18 cellular contexts compared by ENCODE assay signal in the genomic region with DNA sequence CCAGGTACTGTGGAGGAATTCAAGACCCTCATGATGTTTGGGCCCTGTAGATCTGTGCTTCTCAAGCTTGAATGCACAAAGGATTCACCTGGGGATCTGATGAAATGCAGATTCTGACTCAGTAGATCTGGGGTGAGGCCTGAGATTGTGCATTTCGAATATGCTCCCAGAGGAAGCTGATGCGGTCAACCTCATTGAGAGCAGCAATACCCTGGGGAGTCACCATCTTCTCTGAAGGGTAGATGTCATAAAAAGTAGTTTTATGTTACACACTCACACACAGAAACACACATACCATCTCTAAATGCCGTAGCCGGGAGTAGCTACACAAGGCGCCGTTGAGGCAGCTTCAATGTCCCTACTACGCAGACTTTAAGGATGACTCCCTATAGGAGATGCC. TPM values are rescaled to one million over a fixed set of nuclear protein-coding genes. Genes with fewer than 3 reads are reported as not detected.
DNase-seq lines count a peak whose midpoint lies in the region; ATAC-seq, FAIRE-seq and TF ChIP-seq lines count a peak whose summit lies in the region.
"Had no signal": no experiment of that assay in that cellular context is flagged by ENCODE, and none has a peak within 500 bp of the region (broad histone marks: within the 10 kb centered on the region; RNA-seq: fewer than 3 reads in every experiment).

No MANE protein-coding gene starts in this region.

- peak overlapping the region in 2 of 6 donors; percentile 85 to 88 for H3K27ac Mint-ChIP-seq in naive B cell
- H3K27ac Mint-ChIP-seq in immature natural killer cell: no peak overlapping the region
- H3K27ac Mint-ChIP-seq: activated CD4-positive, alpha-beta memory T cell treated with anti-CD3 and anti-CD28 coated beads for 36 hours; stimulated activated naive CD8-positive, alpha-beta T cell treated with anti-CD3 and anti-CD28 coated beads, Interleukin-15, Interleukin-2, amounts not matched to agents 100 ng/mL and 50 ng/mL, for 24 hours had no signal

- H3K4me1 Mint-ChIP-seq in naive B cell (peaks cover 54 to 65% (median 57%) of the 10 kb centered on the region in 3 donors), immature natural killer cell (no peaks in the 10 kb centered on the region)
- H3K4me1 Mint-ChIP-seq: central memory CD8-positive, alpha-beta T cell had no signal

- peak; percentile 65 for FAIRE-seq in GM12892 (lab: Jason Lieb, UNC)
- FAIRE-seq: small intestine had no signal

- peak; percentile 65 for ATAC-seq in GM21786 (IDR thresholded peaks at IDR 0.05; ENCODE audit: unreplicated experiment)
- ATAC-seq in HG03571 (IDR thresholded peaks at IDR 0.05; ENCODE audit: unreplicated experiment): peak; percentile 61
- peak; percentile 57 to 61 for ATAC-seq in naive B cell (ENCODE audit: low read depth in 2 of 2)
- ATAC-seq: activated T-cell treated with anti-CD3 and anti-CD28 coated beads, Interleukin-2, amount 50 U/mL, for 4 hours; PC-3 had no signal

- H3K9me3 Mint-ChIP-seq in naive B cell (peaks cover 0 to 7% (median 2%) of the 10 kb centered on the region in 7 donors), immature natural killer cell (peaks cover 0 to 1% (median 0%) of the 10 kb centered on the region in 6 donors)
- H3K9me3 Mint-ChIP-seq: stimulated activated naive CD8-positive, alpha-beta T cell treated with anti-CD3 and anti-CD28 coated beads, Interleukin-15, Interleukin-2, amounts not matched to agents 100 ng/mL and 50 ng/mL, for 24 hours had no signal

- H3K27me3 Mint-ChIP-seq in naive B cell: no peaks in the 10 kb centered on the region
- peaks cover 3 to 9% (median 3%) of the 10 kb centered on the region in 3 donors for H3K27me3 Mint-ChIP-seq in immature natural killer cell (ENCODE audit: low read depth in 3 of 3)
- H3K27me3 Mint-ChIP-seq: activated CD4-positive, alpha-beta memory T cell treated with anti-CD3 and anti-CD28 coated beads for 36 hours; central memory CD8-positive, alpha-beta T cell; stimulated activated naive CD8-positive, alpha-beta T cell treated with anti-CD3 and anti-CD28 coated beads, Interleukin-15, Interleukin-2, amounts not matched to agents 100 ng/mL and 50 ng/mL, for 24 hours had no signal

- no peak for TF ChIP-seq POLR2A in GM12892 (IDR thresholded peaks at IDR 0.05; ENCODE audit: low read depth, low read length)

- H3K4me3 Mint-ChIP-seq in naive B cell (peak overlapping the region in 7 of 8 donors; percentile 30 to 70 (median 59)), immature natural killer cell (no peak overlapping the region)
- H3K4me3 Mint-ChIP-seq: activated CD4-positive, alpha-beta memory T cell treated with anti-CD3 and anti-CD28 coated beads for 36 hours; activated T-cell treated with anti-CD3 and anti-CD28 coated beads, Interleukin-2, amount 50 U/mL, for 4 hours; central memory CD8-positive, alpha-beta T cell; H9; stimulated activated naive CD8-positive, alpha-beta T cell treated with anti-CD3 and anti-CD28 coated beads, Interleukin-15, Interleukin-2, amounts not matched to agents 100 ng/mL and 50 ng/mL, for 24 hours had no signal

- DNase-seq in GM12892 (ENCODE audit: insufficient read length): no peak
- no peak for DNase-seq in naive B cell
- DNase-seq in activated effector memory CD4-positive, alpha-beta T cell treated with Interleukin-2 at 50 U/mL for 16 hours: no peak
- DNase-seq in occipital lobe (lab: John Stamatoyannopoulos, UW): no peak
- DNase-seq in NCI-H526 treated with DMSO at 0.1 percent for 48 hours (lab: John Stamatoyannopoulos, UW): no peak
- no peak for DNase-seq in immature natural killer cell
- DNase-seq: activated CD4-positive, alpha-beta memory T cell treated with anti-CD3 and anti-CD28 coated beads for 36 hours; activated T-cell treated with anti-CD3 and anti-CD28 coated beads, Interleukin-2, amount 50 U/mL, for 4 hours; H9; left cardiac atrium; NCI-H187; NCI-H524; PC-3; small intestine had no signal

- H3K36me3 Mint-ChIP-seq in naive B cell (peaks cover 0 to 7% of the 10 kb centered on the region in 2 donors), immature natural killer cell (no peaks in the 10 kb centered on the region)
- H3K36me3 Mint-ChIP-seq: activated CD4-positive, alpha-beta memory T cell treated with anti-CD3 and anti-CD28 coated beads for 36 hours had no signal

RNA-seq across cellular contexts. Expression of gene CPEB4, which starts 55.8 kb away (rescaled TPM):
- 18.8 TPM for polyA plus RNA-seq in GM12892 (2012; ENCODE audit: missing spikeins)
- polyA plus RNA-seq in naive B cell (ENCODE audit: low read depth in 6 of 6): 1 to 10 TPM in 5 of 6 donors, not detected in 1; 4.8 to 8.8 (median 6.0) TPM
- 87.3 TPM for total RNA-seq in occipital lobe
- 1 to 10 TPM in 2 of 3 donors, under 1 TPM in 1; 0.51 to 5.9 (median 3.0) TPM for polyA plus RNA-seq in immature natural killer cell

Comparison
In these comparisons a context has a peak if more than half of its experiments do, and no peak if none do; other contexts are left out.
1. H3K4me3 Mint-ChIP-seq: peak in naive B cell (7 of 8); none in immature natural killer cell (0 of 5).
2. Peak in every context shown above with its lines, with median percentiles within 50 percentile points of each other: ATAC-seq.